In genomic region chr9:108789742-108790141, GRCh38 we compare ENCODE assay signal across 35 cellular contexts.
"Had no signal": no experiment of that assay in that cellular context is flagged by ENCODE, and none has a peak within 500 bp of the region (broad histone marks: within the 10 kb centered on the region; RNA-seq: fewer than 3 reads in every experiment).

No MANE protein-coding gene starts in this region.

- H3K4me3 ChIP-seq: MG63 had no signal

- H3K9me3 ChIP-seq: MG63 had no signal

- DNase-seq: Karpas-422, Kasumi-1, MG63, MM.1S, MV-4-11, NCI-H1048, NCI-H1092, NCI-H1092 treated with DMSO at 0.1 percent for 48 hours, NCI-H1105, NCI-H1105 treated with DMSO at 0.1 percent for 48 hours, NCI-H1417, NCI-H1417 treated with DMSO at 0.1 percent for 48 hours, NCI-H1436, NCI-H1436 treated with DMSO at 0.1 percent for 48 hours, NCI-H146, NCI-H1694, NCI-H1694 treated with DMSO at 0.1 percent for 48 hours, NCI-H187, NCI-H187 treated with DMSO at 0.1 percent for 48 hours, NCI-H1930, NCI-H2029, NCI-H2029 treated with DMSO at 0.1 percent for 48 hours, NCI-H2081, NCI-H2081 treated with DMSO at 0.1 percent for 48 hours, NCI-H2107, NCI-H2171, NCI-H2171 treated with DMSO at 0.1 percent for 48 hours, NCI-H2227 treated with DMSO at 0.1 percent for 48 hours, NCI-H226, NCI-H345, NCI-H446, NCI-H446 treated with DMSO at 0.1 percent for 48 hours, NCI-H510A, NCI-H510A treated with DMSO at 0.1 percent for 48 hours, NCI-H524 had no signal

- H3K27me3 ChIP-seq: MG63 had no signal

- H3K36me3 ChIP-seq: MG63 had no signal
